16 cellular contexts compared by ENCODE assay signal in the genomic region with DNA sequence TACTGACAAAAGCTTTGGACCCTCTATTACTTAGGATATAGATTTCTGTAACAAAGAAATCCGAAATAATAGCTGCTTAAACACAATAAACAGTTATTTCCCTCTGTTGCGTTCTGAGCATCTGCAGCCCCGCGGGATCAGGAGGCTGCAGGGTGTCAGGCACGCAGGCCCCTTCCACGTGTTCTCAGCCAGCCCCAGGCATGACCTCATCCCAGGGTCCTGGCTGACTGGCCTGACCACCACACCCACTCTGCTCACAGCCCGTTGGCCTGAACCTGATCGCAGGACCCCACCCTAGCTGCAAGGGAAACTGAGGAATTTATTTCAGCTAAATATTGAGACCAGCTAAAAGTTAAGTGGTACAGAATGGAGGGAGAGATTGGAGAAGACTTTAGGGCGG. TPM values are rescaled to one million over a fixed set of nuclear protein-coding genes. Genes with fewer than 3 reads are reported as not detected.
A peak's percentile ranks its signal among the peaks of the same experiment; 100 is the strongest.
DNase-seq lines count a peak whose midpoint lies in the region; ATAC-seq, FAIRE-seq and TF ChIP-seq lines count a peak whose summit lies in the region.
"Had no signal": no experiment of that assay in that cellular context is flagged by ENCODE, and none has a peak within 500 bp of the region (broad histone marks: within the 10 kb centered on the region; RNA-seq: fewer than 3 reads in every experiment).

No MANE protein-coding gene starts in this region.

- TF ChIP-seq POLR2A in GM12891 (IDR thresholded peaks at IDR 0.05; ENCODE audit: low read depth, low read length), result no peak

- H3K4me1 Mint-ChIP-seq in activated naive CD4-positive, alpha-beta T cell treated with anti-CD3 and anti-CD28 coated beads, Interleukin-2, amount 50 U/mL, for 24 hours, result peaks cover 40% of the 10 kb centered on the region
- H3K4me1 Mint-ChIP-seq in T-helper 17 cell, result peaks cover 44% of the 10 kb centered on the region
- H3K4me1 Mint-ChIP-seq in naive B cell, result peaks cover 51 to 62% (median 57%) of the 10 kb centered on the region in 3 donors
- H3K4me1 Mint-ChIP-seq in progenitor cell of endocrine pancreas (ENCODE audit: low read depth), result no peaks in the 10 kb centered on the region
- H3K4me1 Mint-ChIP-seq: H9 had no signal

- H3K9me3 ChIP-seq in T-helper 17 cell (ENCODE audit: control insufficient read depth, low read length, poor library complexity, severe bottlenecking), result no peaks in the 10 kb centered on the region
- H3K9me3 ChIP-seq: Peyer's patch, SJSA1 had no signal

- ATAC-seq in T-helper 17 cell, result no peak
- no peak for ATAC-seq in naive B cell (ENCODE audit: low read depth in 2 of 2)
- ATAC-seq: CD8-positive, alpha-beta T cell had no signal

- no peaks in the 10 kb centered on the region for H3K27me3 Mint-ChIP-seq in activated naive CD4-positive, alpha-beta T cell treated with anti-CD3 and anti-CD28 coated beads, Interleukin-2, amount 50 U/mL, for 24 hours
- H3K27me3 Mint-ChIP-seq in T-helper 17 cell (no peaks in the 10 kb centered on the region), naive B cell (no peaks in the 10 kb centered on the region), progenitor cell of endocrine pancreas (peaks cover 12% of the 10 kb centered on the region)

- TF ChIP-seq CTCF in progenitor cell of endocrine pancreas (IDR thresholded peaks at IDR 0.05; ENCODE audit: unreplicated experiment), result no peak

- peak overlapping the region; percentile 30 for H3K27ac Mint-ChIP-seq in activated naive CD4-positive, alpha-beta T cell treated with anti-CD3 and anti-CD28 coated beads, Interleukin-2, amount 50 U/mL, for 24 hours
- H3K27ac Mint-ChIP-seq in T-helper 17 cell (peak overlapping the region; percentile 93), naive B cell (peak overlapping the region in 5 of 6 donors; percentile 57 to 99 (median 94)), progenitor cell of endocrine pancreas (no peak overlapping the region)
- H3K27ac Mint-ChIP-seq: CD8-positive, alpha-beta T cell; H9 had no signal

- no peak overlapping the region for H3K4me3 Mint-ChIP-seq in activated naive CD4-positive, alpha-beta T cell treated with anti-CD3 and anti-CD28 coated beads, Interleukin-2, amount 50 U/mL, for 24 hours
- H3K4me3 Mint-ChIP-seq in T-helper 17 cell (no peak overlapping the region), naive B cell (peak overlapping the region in 4 of 8 donors; percentile 23 to 59 (median 37)), progenitor cell of endocrine pancreas (ENCODE audit: low read depth) (no peak overlapping the region)
- H3K4me3 Mint-ChIP-seq: H9 had no signal

- no peaks in the 10 kb centered on the region for H3K9me3 Mint-ChIP-seq in activated naive CD4-positive, alpha-beta T cell treated with anti-CD3 and anti-CD28 coated beads, Interleukin-2, amount 50 U/mL, for 24 hours
- H3K9me3 Mint-ChIP-seq in naive B cell (no peaks in the 10 kb centered on the region), progenitor cell of endocrine pancreas (ENCODE audit: low read depth) (peaks cover 7% of the 10 kb centered on the region)
- H3K9me3 Mint-ChIP-seq: CD8-positive, alpha-beta T cell had no signal

- DNase-seq in activated naive CD4-positive, alpha-beta T cell treated with Interleukin-2 at 50 U/mL for 16 hours, result no peak
- DNase-seq in GM12891 (ENCODE audit: insufficient read length, low spot score) (no peak), T-helper 17 cell (no peak), naive B cell (no peak), GM03348 (ENCODE audit: low spot score) (no peak), progenitor cell of endocrine pancreas (ENCODE audit: low spot score, unreplicated experiment) (no peak), hippocampal formation (lab: John Stamatoyannopoulos, UW) (no peak)
- DNase-seq: Calu3; CD8-positive, alpha-beta T cell; DMS53; EL; H9; NCI-H1105; Peyer's patch had no signal

- no peaks in the 10 kb centered on the region for H3K36me3 Mint-ChIP-seq in activated naive CD4-positive, alpha-beta T cell treated with anti-CD3 and anti-CD28 coated beads, Interleukin-2, amount 50 U/mL, for 24 hours
- H3K36me3 Mint-ChIP-seq in T-helper 17 cell (ENCODE audit: low read depth) (no peaks in the 10 kb centered on the region), naive B cell (no peaks in the 10 kb centered on the region), progenitor cell of endocrine pancreas (ENCODE audit: insufficient read depth) (no peaks in the 10 kb centered on the region)
- H3K36me3 Mint-ChIP-seq: CD8-positive, alpha-beta T cell had no signal

- peak; percentile 5 for FAIRE-seq in GM12891 (lab: Jason Lieb, UNC)

TF ChIP-seq in GM12891, 5 proteins besides CTCF, POLR2A, EP300 and RAD21:
- TF ChIP-seq PAX5 (IDR thresholded peaks at IDR 0.05; ENCODE audit: insufficient read depth, low read length, severe bottlenecking), result no peak
- TF ChIP-seq POLR2AphosphoS5 (IDR thresholded peaks at IDR 0.05; ENCODE audit: low read depth, low read length), result no peak

RNA-seq across cellular contexts. Expression of a gene that starts 10.7 kb away (rescaled TPM):
- 7.3 TPM for polyA plus RNA-seq in GM12891 (2012; ENCODE audit: low read depth, missing spikeins)
- 1 to 10 TPM in 1 of 2 donors, not detected in 1; 2.3 TPM for total RNA-seq in T-helper 17 cell
- polyA plus RNA-seq in naive B cell (ENCODE audit: low read depth in 6 of 6), result under 1 TPM in 4 of 6 donors, not detected in 2; 0.25 to 0.72 (median 0.27) TPM
- total RNA-seq in progenitor cell of endocrine pancreas, result not detected in 2 replicates
- total RNA-seq: Calu3, H9 had no signal

RNA-seq across cellular contexts. Expression of a gene that starts 17.0 kb away (rescaled TPM):
- polyA plus RNA-seq in GM12891 (2012; ENCODE audit: low read depth, missing spikeins), result 44.7 TPM
- 100 to 1,000 TPM; 381 to 578 TPM for total RNA-seq in T-helper 17 cell
- 10 to 100 TPM in 5 of 6 donors, 1 to 10 TPM in 1; 2.9 to 42.9 (median 29.9) TPM for polyA plus RNA-seq in naive B cell (ENCODE audit: low read depth in 6 of 6)
- total RNA-seq in progenitor cell of endocrine pancreas, result not detected in 2 replicates

RNA-seq across cellular contexts. Expression of a gene that starts 40.5 kb away (rescaled TPM):
- 92.3 TPM for polyA plus RNA-seq in GM12891 (2012; ENCODE audit: low read depth, missing spikeins)
- total RNA-seq in T-helper 17 cell, result 100 to 1,000 TPM; 225 to 255 TPM
- 1,000 to 10,000 TPM in 1 of 6 donors, 100 to 1,000 TPM in 5; 235 to 1,138 (median 264) TPM for polyA plus RNA-seq in naive B cell (ENCODE audit: low read depth in 6 of 6)
- total RNA-seq in progenitor cell of endocrine pancreas, result 70.0 and 85.9 TPM in 2 replicates

Comparison
In these comparisons a context has a peak if more than half of its experiments do, and no peak if none do; other contexts are left out.
1. RNA of a gene that starts 17.0 kb away (total RNA-seq): 381 to 578 TPM in T-helper 17 cell; not detected in progenitor cell of endocrine pancreas; every median in the first group is over 100 times any median in the second.